ENCODE assay signal across 9 cellular contexts in the genomic region with DNA sequence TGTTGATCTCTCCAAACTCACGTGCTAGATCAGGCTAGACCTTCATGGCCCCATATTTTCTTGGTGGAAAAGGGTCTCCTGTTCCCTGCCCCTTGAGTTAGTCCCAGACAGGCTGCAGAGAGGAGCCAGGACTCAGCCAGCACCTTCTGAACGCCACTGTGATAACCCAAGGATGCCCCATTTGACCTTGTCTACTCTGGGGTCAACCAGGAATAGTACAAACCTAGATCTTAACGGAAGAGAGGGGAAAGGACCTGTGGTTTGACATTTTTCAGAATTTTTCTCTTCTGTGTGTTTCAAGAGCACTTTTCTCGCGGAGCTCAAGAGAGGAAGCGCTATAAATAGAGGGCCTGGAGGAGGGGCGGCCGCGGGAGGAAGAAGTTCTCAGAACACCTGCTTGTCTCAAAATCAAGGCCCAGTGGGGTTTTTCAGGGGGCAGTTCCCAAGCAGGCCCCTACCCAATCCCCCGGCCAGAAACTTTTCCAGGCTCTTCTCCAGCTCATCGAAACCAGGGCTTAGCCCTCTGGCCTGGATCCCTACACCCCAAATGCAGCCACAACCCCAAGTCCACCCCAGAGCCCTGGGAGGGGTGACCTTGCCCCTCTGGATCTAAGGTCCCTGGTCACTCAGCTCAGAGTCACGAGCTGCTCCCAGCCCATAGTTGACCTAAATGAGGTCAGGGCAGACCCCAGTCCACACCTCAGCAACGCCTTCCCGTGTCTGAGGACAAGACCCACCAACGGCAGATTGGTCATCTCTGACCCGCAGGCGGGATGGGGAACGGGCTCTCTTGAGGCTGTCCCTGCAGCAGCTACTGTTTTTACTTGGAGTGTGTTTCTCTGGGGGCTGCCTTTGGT.
DNase-seq lines count a peak whose midpoint lies in the region; ATAC-seq, FAIRE-seq and TF ChIP-seq lines count a peak whose summit lies in the region.
"Had no signal": no experiment of that assay in that cellular context is flagged by ENCODE, and none has a peak within 500 bp of the region (broad histone marks: within the 10 kb centered on the region; RNA-seq: fewer than 3 reads in every experiment).

No MANE protein-coding gene starts in this region.

- FAIRE-seq in GM12892 (lab: Jason Lieb, UNC) = peak; percentile 30
- no peak for FAIRE-seq in H54 (lab: Jason Lieb, UNC)

- peak; percentile 66 for DNase-seq in GM12892 (ENCODE audit: insufficient read length)
- DNase-seq in activated T-cell treated with anti-CD3 and anti-CD28 coated beads, Interleukin-2, amount 50 U/mL, for 48 hours = peak; percentile 68 to 74
- peak; percentile 65 for DNase-seq in stimulated activated CD4-positive, alpha-beta T cell treated with anti-CD3 and anti-CD28 coated beads, Interleukin-1b, Interleukin-23, amount 100 ng/mL, for 48 hours
- DNase-seq in SW480 (ENCODE audit: low spot score) = no peak
- no peak for DNase-seq in H54 (ENCODE audit: insufficient read length, low spot score)
- no peak for DNase-seq in glomerular visceral epithelial cell (ENCODE audit: extremely low spot score)

- peak; percentile 54 for TF ChIP-seq POLR2A in GM12892 (IDR thresholded peaks at IDR 0.05; ENCODE audit: low read depth, low read length)
- TF ChIP-seq POLR2A in H54 (IDR thresholded peaks at IDR 0.05; ENCODE audit: low read depth, low read length) = no peak

- H3K27me3 Mint-ChIP-seq in IgD-negative memory B cell = no peaks in the 10 kb centered on the region

- H3K27ac Mint-ChIP-seq in IgD-negative memory B cell = peak overlapping the region; percentile 89 to 95 (median 94)

- H3K4me1 Mint-ChIP-seq in IgD-negative memory B cell = peaks cover 45 to 63% (median 57%) of the 10 kb centered on the region in 3 donors

- peaks cover 3% of the 10 kb centered on the region for H3K36me3 Mint-ChIP-seq in IgD-negative memory B cell

- H3K4me3 Mint-ChIP-seq in IgD-negative memory B cell = peak overlapping the region; percentile 69 to 92 (median 86)

- peaks cover 0 to 6% (median 2%) of the 10 kb centered on the region in 3 donors for H3K9me3 Mint-ChIP-seq in IgD-negative memory B cell

- ATAC-seq in GM21528 (IDR thresholded peaks at IDR 0.05; ENCODE audit: low FRiP score, unreplicated experiment) = peak; percentile 78
- ATAC-seq: HCT116 had no signal

Comparison
In these comparisons a context has a peak if more than half of its experiments do, and no peak if none do; other contexts are left out.
1. DNase-seq: peak in GM12892 (single experiment), activated T-cell treated with anti-CD3 and anti-CD28 coated beads, Interleukin-2, amount 50 U/mL, for 48 hours (2 of 2) and stimulated activated CD4-positive, alpha-beta T cell treated with anti-CD3 and anti-CD28 coated beads, Interleukin-1b, Interleukin-23, amount 100 ng/mL, for 48 hours (single experiment); none in SW480 (single experiment), H54 (single experiment) and glomerular visceral epithelial cell (single experiment).